8 cellular contexts compared by ENCODE assay signal in the genomic region with DNA sequence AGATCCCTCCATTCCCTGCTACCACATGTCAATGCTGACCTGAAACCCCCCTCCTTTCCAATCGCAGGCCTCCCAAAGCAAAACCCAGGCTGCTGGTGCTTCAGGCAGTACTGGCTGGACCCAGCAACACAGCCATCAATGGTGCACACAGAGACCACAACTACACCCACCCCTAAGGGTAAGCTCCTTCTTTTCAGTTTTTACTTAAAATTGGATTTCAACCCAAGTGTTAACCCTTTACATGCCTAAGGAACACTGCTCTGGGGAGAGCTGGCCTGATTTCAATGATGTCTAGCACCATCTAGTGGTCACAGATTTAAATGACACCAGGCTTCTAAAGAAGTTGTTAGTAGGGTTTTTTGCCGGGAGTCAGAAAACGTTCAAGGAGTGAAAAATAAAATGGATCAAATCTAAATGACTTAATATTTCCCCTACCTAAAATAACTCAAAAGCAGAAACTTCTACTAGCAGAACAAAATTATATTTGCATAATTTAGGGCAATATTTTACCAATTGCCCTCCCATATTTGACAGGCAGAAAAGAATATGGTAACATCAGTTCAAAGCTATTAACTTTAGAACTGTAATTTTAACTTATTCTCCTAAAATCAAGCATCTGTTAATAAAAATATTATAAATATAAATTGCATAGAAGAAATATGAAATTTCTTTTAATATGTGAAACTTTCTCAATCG. TPM values are rescaled to one million over a fixed set of nuclear protein-coding genes. Genes with fewer than 3 reads are reported as not detected.
DNase-seq lines count a peak whose midpoint lies in the region; ATAC-seq, FAIRE-seq and TF ChIP-seq lines count a peak whose summit lies in the region.

No MANE protein-coding gene starts in this region.

- ATAC-seq in activated CD8-positive, alpha-beta memory T cell treated with anti-CD3 and anti-CD28 coated beads, Interleukin-2, amount 10 ng/mL, durations not matched to agents 7 days and 5 days = peak; percentile 63
- ATAC-seq in HG03469 (IDR thresholded peaks at IDR 0.05; ENCODE audit: unreplicated experiment) = no peak

- H3K9me3 Mint-ChIP-seq in activated CD8-positive, alpha-beta memory T cell treated with anti-CD3 and anti-CD28 coated beads, Interleukin-2, amount 10 ng/mL, durations not matched to agents 7 days and 5 days (ENCODE audit: low read depth) = no peaks in the 10 kb centered on the region
- no peaks in the 10 kb centered on the region for H3K9me3 Mint-ChIP-seq in MCF 10A (ENCODE audit: unreplicated experiment)

- no peak overlapping the region for H3K27ac Mint-ChIP-seq in activated CD8-positive, alpha-beta memory T cell treated with anti-CD3 and anti-CD28 coated beads, Interleukin-2, amount 10 ng/mL, durations not matched to agents 7 days and 5 days
- H3K27ac Mint-ChIP-seq in MCF 10A (ENCODE audit: low read depth, unreplicated experiment) = no peak overlapping the region

- H3K36me3 Mint-ChIP-seq in activated CD8-positive, alpha-beta memory T cell treated with anti-CD3 and anti-CD28 coated beads, Interleukin-2, amount 10 ng/mL, durations not matched to agents 7 days and 5 days = peaks cover 7% of the 10 kb centered on the region
- H3K36me3 Mint-ChIP-seq in MCF 10A (ENCODE audit: insufficient read depth, unreplicated experiment) = peaks cover 49% of the 10 kb centered on the region

- peaks cover 0 to 3% (median 0%) of the 10 kb centered on the region in 4 donors for H3K4me1 ChIP-seq in tibial nerve

- peaks cover 0 to 68% (median 0%) of the 10 kb centered on the region in 3 donors for H3K36me3 ChIP-seq in tibial nerve

- CTCF ChIA-PET in activated CD8-positive, alpha-beta memory T cell treated with anti-CD3 and anti-CD28 coated beads, Interleukin-2, amount 10 ng/mL, durations not matched to agents 7 days and 5 days (lab: Charles Lee) = interaction anchor here (0.5 to 2.8 kb wide), 12 partner anchors 9 to 815 kb away, joined by 3 to 10 read pairs (median 3); no protein-coding TSS in a partner anchor
- CTCF ChIA-PET in MCF 10A (lab: Yijun Ruan, JAX) = interaction anchor here (0.5 to 5.8 kb wide), 34 partner anchors 8 to 1454 kb away, joined by 3 to 46 read pairs (median 3); no protein-coding TSS in a partner anchor

- DNase-seq in activated CD8-positive, alpha-beta memory T cell treated with anti-CD3 and anti-CD28 coated beads, Interleukin-2, amount 10 ng/mL, durations not matched to agents 7 days and 5 days = no peak
- no peak for DNase-seq in activated CD8-positive, alpha-beta memory T cell treated with anti-CD3 and anti-CD28 coated beads, Interleukin-2, amount 50 U/mL, for 4 hours
- DNase-seq in HT-29 (ENCODE audit: low spot score) (peak; percentile 68), NOMO-1 treated with dmso at 0.1 percent for 144 hours (lab: John Stamatoyannopoulos, UW; ENCODE audit: unreplicated experiment) (peak; percentile 29), MCF 10A (ENCODE audit: unreplicated experiment) (peak; percentile 58), tibial nerve (ENCODE audit: low spot score in 2 of 2) (peak in 1 of 2 donors; percentile 72)

- TF ChIP-seq POLR2A in tibial nerve (IDR thresholded peaks at IDR 0.05) = no peak

- H3K4me3 ChIP-seq in tibial nerve = no peak overlapping the region

- H3K4me1 Mint-ChIP-seq in activated CD8-positive, alpha-beta memory T cell treated with anti-CD3 and anti-CD28 coated beads, Interleukin-2, amount 10 ng/mL, durations not matched to agents 7 days and 5 days = no peaks in the 10 kb centered on the region
- peaks cover 6% of the 10 kb centered on the region for H3K4me1 Mint-ChIP-seq in MCF 10A (ENCODE audit: insufficient read depth, unreplicated experiment)

- peak; percentile 96 for FAIRE-seq in islet of Langerhans (lab: Jason Lieb, UNC)

- H3K27me3 Mint-ChIP-seq in activated CD8-positive, alpha-beta memory T cell treated with anti-CD3 and anti-CD28 coated beads, Interleukin-2, amount 10 ng/mL, durations not matched to agents 7 days and 5 days = no peaks in the 10 kb centered on the region
- no peaks in the 10 kb centered on the region for H3K27me3 Mint-ChIP-seq in MCF 10A (ENCODE audit: insufficient read depth, unreplicated experiment)

- H3K9me3 ChIP-seq in tibial nerve = no peaks in the 10 kb centered on the region

- no peaks in the 10 kb centered on the region for H3K27me3 ChIP-seq in tibial nerve

- intact Hi-C loops in MCF 10A (cut with micrococcal nuclease) = loop anchor here (1.0 kb wide), 2 partner anchors 693 to 814 kb away; no protein-coding TSS in a partner anchor

- TF ChIP-seq CTCF in MCF 10A (IDR thresholded peaks at IDR 0.05; ENCODE audit: unreplicated experiment) (peak; percentile 75), tibial nerve (IDR thresholded peaks at IDR 0.05) (peak; percentile 63 to 86 (median 72))

- no peak for TF ChIP-seq EP300 in tibial nerve (IDR thresholded peaks at IDR 0.05)

- no peak overlapping the region for H3K4me3 Mint-ChIP-seq in activated CD8-positive, alpha-beta memory T cell treated with anti-CD3 and anti-CD28 coated beads, Interleukin-2, amount 10 ng/mL, durations not matched to agents 7 days and 5 days
- H3K4me3 Mint-ChIP-seq in MCF 10A (ENCODE audit: unreplicated experiment) = no peak overlapping the region

- BruUV-seq in MCF 10A (replicated peaks; lab: Mats Ljungman, UMichigan) = no TSS peak

- 38 to 46% methylated on average over 4 of the region's 4 CpGs for WGBS in tibial nerve, 2 donors

- POLR2A ChIA-PET in MCF 10A (lab: Yijun Ruan, JAX) = no interaction called here

- no peak overlapping the region for H3K27ac ChIP-seq in tibial nerve

RNA-seq across cellular contexts. Expression of gene FECH, which starts 24.6 kb away (rescaled TPM):
- 10 to 100 TPM; 28.2 to 28.8 TPM for total RNA-seq in activated CD8-positive, alpha-beta memory T cell treated with anti-CD3 and anti-CD28 coated beads, Interleukin-2, amount 10 ng/mL, durations not matched to agents 7 days and 5 days
- total RNA-seq in HT-29 (2014; rRNA removed; shearing (Covaris generic)) = 16.9 and 37.2 TPM in 2 replicates
- total RNA-seq in MCF 10A (2022) (23.4 and 25.5 TPM in 2 replicates), tibial nerve (10 to 100 TPM; 16.3 to 42.4 (median 28.2) TPM)

RNA-seq across cellular contexts. Expression of gene NARS1, which starts 59.8 kb away (rescaled TPM):
- total RNA-seq in activated CD8-positive, alpha-beta memory T cell treated with anti-CD3 and anti-CD28 coated beads, Interleukin-2, amount 10 ng/mL, durations not matched to agents 7 days and 5 days = 100 to 1,000 TPM in 1 of 2 experiments, 10 to 100 TPM in 1; 82.0 to 108 TPM
- 60.3 and 67.9 TPM in 2 replicates for total RNA-seq in HT-29 (2014; rRNA removed; shearing (Covaris generic))
- total RNA-seq in MCF 10A (2022) (162 and 175 TPM in 2 replicates), tibial nerve (10 to 100 TPM; 79.1 to 83.7 (median 81.2) TPM)

Comparison
In these comparisons a context has a peak if more than half of its experiments do, and no peak if none do; other contexts are left out.
1. DNase-seq: peak in HT-29 (single experiment), NOMO-1 treated with dmso at 0.1 percent for 144 hours (single experiment) and MCF 10A (single experiment); none in activated CD8-positive, alpha-beta memory T cell treated with anti-CD3 and anti-CD28 coated beads, Interleukin-2, amount 10 ng/mL, durations not matched to agents 7 days and 5 days (single experiment) and activated CD8-positive, alpha-beta memory T cell treated with anti-CD3 and anti-CD28 coated beads, Interleukin-2, amount 50 U/mL, for 4 hours (single experiment).